ENCODE assay signal across 24 cellular contexts in genomic region chr17:47812146-47812920, GRCh38. TPM values are rescaled to one million over a fixed set of nuclear protein-coding genes. Genes with fewer than 3 reads are reported as not detected.
DNase-seq lines count a peak whose midpoint lies in the region; ATAC-seq and TF ChIP-seq lines count a peak whose summit lies in the region.
"Had no signal": no experiment of that assay in that cellular context is flagged by ENCODE, and none has a peak within 500 bp of the region (broad histone marks: within the 10 kb centered on the region; RNA-seq: fewer than 3 reads in every experiment).

No MANE protein-coding gene starts in this region.

- H3K4me1 Mint-ChIP-seq in stimulated activated naive CD8-positive, alpha-beta T cell treated with anti-CD3 and anti-CD28 coated beads, Interleukin-15, Interleukin-2, amounts not matched to agents 100 ng/mL and 50 ng/mL, for 24 hours (ENCODE audit: low read depth), result peaks cover 14% of the 10 kb centered on the region
- peaks cover 17% of the 10 kb centered on the region for H3K4me1 Mint-ChIP-seq in stimulated activated naive CD8-positive, alpha-beta T cell treated with anti-CD3 and anti-CD28 coated beads, Interleukin-15, amount 100 ng/mL, for 72 hours
- H3K4me1 Mint-ChIP-seq in chondrocyte (ENCODE audit: low read depth), result peaks cover 23% of the 10 kb centered on the region

- no peak overlapping the region for H3K4ac ChIP-seq in neuronal stem cell (ENCODE audit: low read length)

- H3K27me3 Mint-ChIP-seq in stimulated activated naive CD8-positive, alpha-beta T cell treated with anti-CD3 and anti-CD28 coated beads, Interleukin-15, Interleukin-2, amounts not matched to agents 100 ng/mL and 50 ng/mL, for 24 hours, result no peaks in the 10 kb centered on the region
- H3K27me3 Mint-ChIP-seq in stimulated activated naive CD8-positive, alpha-beta T cell treated with anti-CD3 and anti-CD28 coated beads, Interleukin-15, amount 100 ng/mL, for 72 hours, result no peaks in the 10 kb centered on the region
- no peaks in the 10 kb centered on the region for H3K27me3 Mint-ChIP-seq in chondrocyte (ENCODE audit: low read depth)
- H3K27me3 Mint-ChIP-seq: dendritic cell treated with granulocyte-macrophage colony-stimulating factor and Interleukin-4, amounts not matched to agents 40 ng/mL and 50 ng/mL, for 4 days had no signal

- H3K18ac ChIP-seq in neuronal stem cell (ENCODE audit: low read length), result no peak overlapping the region

- no peak overlapping the region for H3K4me3 Mint-ChIP-seq in stimulated activated naive CD8-positive, alpha-beta T cell treated with anti-CD3 and anti-CD28 coated beads, Interleukin-15, Interleukin-2, amounts not matched to agents 100 ng/mL and 50 ng/mL, for 24 hours
- H3K4me3 Mint-ChIP-seq in stimulated activated naive CD8-positive, alpha-beta T cell treated with anti-CD3 and anti-CD28 coated beads, Interleukin-15, amount 100 ng/mL, for 72 hours, result no peak overlapping the region
- no peak overlapping the region for H3K4me3 Mint-ChIP-seq in chondrocyte (ENCODE audit: unreplicated experiment)
- H3K4me3 Mint-ChIP-seq: dendritic cell treated with granulocyte-macrophage colony-stimulating factor and Interleukin-4, amounts not matched to agents 40 ng/mL and 50 ng/mL, for 4 days; HFFc6; nephron progenitor cell had no signal

- H3K9me3 ChIP-seq in neuronal stem cell (replicated peaks in 1 of 2; ENCODE audit: control insufficient read depth in 2 of 2, insufficient read depth in 1 of 2, low read depth in 1 of 2, low read length in 2 of 2), result no peaks in the 10 kb centered on the region

- no peaks in the 10 kb centered on the region for H3K79me1 ChIP-seq in neuronal stem cell (ENCODE audit: low read depth, low read length)

- no peak for ATAC-seq in stimulated activated naive CD8-positive, alpha-beta T cell treated with anti-CD3 and anti-CD28 coated beads, Interleukin-15, amount 100 ng/mL, for 72 hours
- no peak for ATAC-seq in HG02678 (IDR thresholded peaks at IDR 0.05; ENCODE audit: unreplicated experiment)

- no peak overlapping the region for H2BK5ac ChIP-seq in neuronal stem cell (ENCODE audit: low read length)

- TF ChIP-seq CTCF in chondrocyte (IDR thresholded peaks at IDR 0.05), result no peak

- no peak overlapping the region for H4K8ac ChIP-seq in neuronal stem cell (ENCODE audit: low read depth, low read length)

- H3K9ac ChIP-seq in neuronal stem cell (ENCODE audit: low read depth, low read length, poor library complexity), result peak overlapping the region; percentile 60

- peaks cover 46% of the 10 kb centered on the region for H3K36me3 Mint-ChIP-seq in stimulated activated naive CD8-positive, alpha-beta T cell treated with anti-CD3 and anti-CD28 coated beads, Interleukin-15, Interleukin-2, amounts not matched to agents 100 ng/mL and 50 ng/mL, for 24 hours (ENCODE audit: low read depth)
- peaks cover 45% of the 10 kb centered on the region for H3K36me3 Mint-ChIP-seq in chondrocyte (ENCODE audit: low read depth)

- H2BK12ac ChIP-seq in neuronal stem cell (ENCODE audit: low read length), result peak overlapping the region; percentile 73

- H4K91ac ChIP-seq in neuronal stem cell (ENCODE audit: low read depth, low read length, poor library complexity), result no peak overlapping the region

- H2AK5ac ChIP-seq in neuronal stem cell (ENCODE audit: low read depth, low read length), result no peak overlapping the region

- DNase-seq in stimulated activated naive CD8-positive, alpha-beta T cell treated with anti-CD3 and anti-CD28 coated beads, Interleukin-15, amount 100 ng/mL, for 72 hours, result no peak
- DNase-seq in chondrocyte (ENCODE audit: low spot score) (peak; percentile 79), neuronal stem cell (ENCODE audit: low spot score) (no peak), RKO (ENCODE audit: low spot score) (no peak), T1000 (lab: John Stamatoyannopoulos, UW) (no peak), ureter (ENCODE audit: low spot score) (no peak)
- DNase-seq: activated CD8-positive, alpha-beta memory T cell treated with anti-CD3 and anti-CD28 coated beads for 24 hours; activated gamma-delta T cell; COR-L47; HFFc6; Kasumi-1; mesendoderm; NCI-H1105 treated with DMSO at 0.1 percent for 48 hours; NCI-H2107; NCI-H524; nephron progenitor cell; retina; SHP77; stimulated activated naive CD4-positive, alpha-beta T cell had no signal

- peak overlapping the region; percentile 9 for H3K27ac Mint-ChIP-seq in stimulated activated naive CD8-positive, alpha-beta T cell treated with anti-CD3 and anti-CD28 coated beads, Interleukin-15, Interleukin-2, amounts not matched to agents 100 ng/mL and 50 ng/mL, for 24 hours
- peak overlapping the region in 1 of 2 donors; percentile 8 for H3K27ac Mint-ChIP-seq in stimulated activated naive CD8-positive, alpha-beta T cell treated with anti-CD3 and anti-CD28 coated beads, Interleukin-15, amount 100 ng/mL, for 72 hours
- H3K27ac Mint-ChIP-seq in chondrocyte (ENCODE audit: unreplicated experiment), result no peak overlapping the region
- H3K27ac Mint-ChIP-seq: dendritic cell treated with granulocyte-macrophage colony-stimulating factor and Interleukin-4, amounts not matched to agents 40 ng/mL and 50 ng/mL, for 4 days; nephron progenitor cell had no signal

- H3K23ac ChIP-seq in neuronal stem cell (ENCODE audit: low read depth, low read length, poor library complexity), result no peak overlapping the region

- peaks cover 16 to 30% of the 10 kb centered on the region in 2 donors for H3K36me3 ChIP-seq in neuronal stem cell (replicated peaks in 1 of 2; ENCODE audit: control insufficient read depth in 2 of 2, insufficient read depth in 2 of 2, low read length in 2 of 2)

- H3K27me3 ChIP-seq in neuronal stem cell (ENCODE audit: control insufficient read depth in 3 of 3, insufficient read depth in 3 of 3, low read depth in 1 of 3, low read length in 3 of 3), result no peaks in the 10 kb centered on the region

- H2BK15ac ChIP-seq in neuronal stem cell (ENCODE audit: low read length), result no peak overlapping the region

- no peak overlapping the region for H3K4me2 ChIP-seq in neuronal stem cell (ENCODE audit: insufficient read depth, low read length, poor library complexity, severe bottlenecking)

- H2BK120ac ChIP-seq in neuronal stem cell (ENCODE audit: low read depth, low read length), result no peak overlapping the region

- H3K4me1 ChIP-seq in neuronal stem cell (ENCODE audit: control insufficient read depth in 2 of 2, insufficient read depth in 1 of 2, low read depth in 1 of 2, low read length in 2 of 2), result no peaks in the 10 kb centered on the region

- H3K27ac ChIP-seq in neuronal stem cell (replicated peaks; ENCODE audit: low read length), result no peak overlapping the region

- H2AFZ ChIP-seq in neuronal stem cell (ENCODE audit: low read length), result no peak overlapping the region

- H3K14ac ChIP-seq in neuronal stem cell (ENCODE audit: low read length), result no peak overlapping the region

- no peaks in the 10 kb centered on the region for H3K9me3 Mint-ChIP-seq in stimulated activated naive CD8-positive, alpha-beta T cell treated with anti-CD3 and anti-CD28 coated beads, Interleukin-15, Interleukin-2, amounts not matched to agents 100 ng/mL and 50 ng/mL, for 24 hours
- no peaks in the 10 kb centered on the region for H3K9me3 Mint-ChIP-seq in stimulated activated naive CD8-positive, alpha-beta T cell treated with anti-CD3 and anti-CD28 coated beads, Interleukin-15, amount 100 ng/mL, for 72 hours
- H3K9me3 Mint-ChIP-seq in chondrocyte (ENCODE audit: low read depth), result no peaks in the 10 kb centered on the region
- H3K9me3 Mint-ChIP-seq: dendritic cell treated with granulocyte-macrophage colony-stimulating factor and Interleukin-4, amounts not matched to agents 40 ng/mL and 50 ng/mL, for 4 days; HFFc6; nephron progenitor cell had no signal

- no CpG with 5 or more reads among the region's 18 CpGs for WGBS in neuronal stem cell (ENCODE audit: extremely low coverage in 2 of 2, insufficient read length in 2 of 2, insufficient replicate concordance in 1 of 2), 2 donors

- H3K4me3 ChIP-seq in neuronal stem cell (ENCODE audit: low read length in 2 of 2), result peak overlapping the region in 1 of 2 donors; percentile 17

RNA-seq across cellular contexts. Expression of gene OSBPL7, which starts 9.3 kb away (rescaled TPM):
- total RNA-seq in chondrocyte (17.4 to 28.1 TPM (median 20.3 TPM) in 3 replicates), ureter (27.2 TPM)
- 5.8 TPM for polyA plus RNA-seq in neuronal stem cell (2013, experiment 1 of 2)
- polyA plus RNA-seq in neuronal stem cell (2013, experiment 2 of 2), result 5.3 TPM

RNA-seq across cellular contexts. Expression of gene MRPL10, which starts 19.0 kb away (rescaled TPM):
- total RNA-seq in chondrocyte (23.9 to 25.4 TPM (median 24.8 TPM) in 3 replicates), ureter (38.2 TPM)
- 80.5 TPM for polyA plus RNA-seq in neuronal stem cell (2013, experiment 1 of 2)
- polyA plus RNA-seq in neuronal stem cell (2013, experiment 2 of 2), result 84.1 TPM

RNA-seq across cellular contexts. Expression of gene LRRC46, which starts 19.1 kb away (rescaled TPM):
- total RNA-seq in chondrocyte (0.35 to 0.65 TPM in 2 of 3 replicates, not detected in the other), ureter (0.31 TPM)
- polyA plus RNA-seq in neuronal stem cell (2013, experiment 1 of 2), result 0.17 TPM
- 0.32 TPM for polyA plus RNA-seq in neuronal stem cell (2013, experiment 2 of 2)
- total RNA-seq: epithelial cell of proximal tubule, frontal cortex had no signal

RNA-seq across cellular contexts. Expression of gene SCRN2, which starts 28.7 kb away (rescaled TPM):
- 14.9 to 32.9 TPM (median 15.7 TPM) in 3 replicates for total RNA-seq in chondrocyte
- polyA plus RNA-seq in neuronal stem cell (2013, experiment 1 of 2), result 37.2 TPM
- 36.3 TPM for polyA plus RNA-seq in neuronal stem cell (2013, experiment 2 of 2)
- 36.5 TPM for total RNA-seq in ureter

RNA-seq across cellular contexts. Expression of gene SP6, which starts 38.6 kb away (rescaled TPM):
- total RNA-seq in chondrocyte (0.05 to 0.15 TPM (median 0.08 TPM) in 3 replicates), ureter (9.2 TPM)
- 0.24 TPM for polyA plus RNA-seq in neuronal stem cell (2013, experiment 1 of 2)
- polyA plus RNA-seq in neuronal stem cell (2013, experiment 2 of 2), result 0.26 TPM
- total RNA-seq: frontal cortex had no signal
